ENCODE assay signal across 15 cellular contexts in genomic region chr17:28758411-28759121, GRCh38.
"Had no signal": no experiment of that assay in that cellular context is flagged by ENCODE, and none has a peak within 500 bp of the region (broad histone marks: within the 10 kb centered on the region; RNA-seq: fewer than 3 reads in every experiment).

No MANE protein-coding gene starts in this region.

- H3K9me3 ChIP-seq: adrenal gland, colonic mucosa, left lung, pancreas, SK-N-SH had no signal

- H3K4me1 ChIP-seq: adrenal gland, colonic mucosa, pancreas had no signal

- H3K9me3 Mint-ChIP-seq: activated CD4-positive, alpha-beta T cell treated with anti-CD3 and anti-CD28 coated beads, Interleukin-2, amount 10 ng/mL, durations not matched to agents 24 days and 14 days; nephron progenitor cell had no signal

- DNase-seq: activated CD4-positive, alpha-beta T cell treated with anti-CD3 and anti-CD28 coated beads, Interleukin-2, amount 10 ng/mL, durations not matched to agents 24 days and 14 days; activated gamma-delta T cell treated with Interleukin-2 at 50 U/mL for 16 hours; adrenal gland; colonic mucosa; effector CD4-positive, alpha-beta T cell; foreskin melanocyte; left lung; mesenchymal stem cell; nephron progenitor cell; SK-N-SH; stimulated activated naive CD4-positive, alpha-beta T cell treated with Interleukin-2 at 50 U/mL for 16 hours; T-helper 1 cell; WERI-Rb-1 had no signal

- H3K27me3 ChIP-seq: adrenal gland, colonic mucosa, left lung, pancreas had no signal

- H3K4me3 ChIP-seq: adrenal gland, colonic mucosa, left lung, pancreas, smooth muscle cell had no signal

- H3K4me3 Mint-ChIP-seq: activated CD4-positive, alpha-beta T cell treated with anti-CD3 and anti-CD28 coated beads, Interleukin-2, amount 10 ng/mL, durations not matched to agents 24 days and 14 days; nephron progenitor cell had no signal

- H3K27ac ChIP-seq: adrenal gland, colonic mucosa, left lung, pancreas, WERI-Rb-1 had no signal

- H3K27me3 Mint-ChIP-seq: activated CD4-positive, alpha-beta T cell treated with anti-CD3 and anti-CD28 coated beads, Interleukin-2, amount 10 ng/mL, durations not matched to agents 24 days and 14 days had no signal

- ATAC-seq: left lung, pancreas had no signal

- H3K9ac ChIP-seq: SK-N-SH had no signal

- H3K4me2 ChIP-seq: SK-N-SH, smooth muscle cell had no signal
